In the genomic region with DNA sequence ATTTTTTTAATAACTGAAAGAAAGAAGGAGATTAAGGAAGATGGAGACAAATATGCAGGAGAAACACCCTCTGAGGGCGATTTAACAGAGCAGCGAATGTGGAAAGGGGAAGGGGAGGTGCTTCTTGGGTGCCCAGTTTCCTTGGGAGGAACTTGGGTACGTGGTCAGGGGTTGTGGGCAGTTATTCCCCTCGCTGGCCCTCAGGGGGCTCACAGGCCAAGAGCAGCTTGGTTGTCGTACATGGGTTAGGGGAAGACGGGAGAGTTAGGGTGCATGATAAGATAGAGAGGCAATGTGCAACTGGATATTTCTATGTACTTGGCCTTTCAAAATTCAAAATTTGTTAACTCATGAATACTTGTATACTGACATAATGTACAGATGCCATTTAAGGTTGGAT, we compare ENCODE assay signal across 12 cellular contexts.
"Had no signal": no experiment of that assay in that cellular context is flagged by ENCODE, and none has a peak within 500 bp of the region (broad histone marks: within the 10 kb centered on the region; RNA-seq: fewer than 3 reads in every experiment).

No MANE protein-coding gene starts in this region.

- H3K27me3 ChIP-seq: ascending aorta, dorsolateral prefrontal cortex, pancreas, transverse colon had no signal

- H3K4me3 ChIP-seq: ascending aorta, pancreas, transverse colon had no signal

- H3K9me3 Mint-ChIP-seq: activated CD4-positive, alpha-beta memory T cell treated with anti-CD3 and anti-CD28 coated beads, Interleukin-2, amount 10 ng/mL, durations not matched to agents 7 days and 5 days; nephron progenitor cell had no signal

- H3K27ac ChIP-seq: ascending aorta, dorsolateral prefrontal cortex, pancreas had no signal

- H3K36me3 ChIP-seq: ascending aorta, pancreas, transverse colon had no signal

- DNase-seq: activated CD4-positive, alpha-beta memory T cell treated with anti-CD3 and anti-CD28 coated beads, Interleukin-2, amount 10 ng/mL, durations not matched to agents 7 days and 5 days; activated gamma-delta T cell treated with Interleukin-2 at 50 U/mL for 16 hours; activated T-cell treated with anti-CD3 and anti-CD28 coated beads, Interleukin-2, amount 50 U/mL, for 48 hours; dorsolateral prefrontal cortex; glutamatergic neuron; nephron progenitor cell; pancreas; stimulated activated naive B cell treated with anti-CD40 and anti-IgM and Interleukin-4, amounts not matched to agents 10 μg/mL and 1 μg/mL and 100 μg/mL, for 72 hours; T-helper 2 cell; transverse colon had no signal

- ATAC-seq: esophagus mucosa; pancreas; stimulated activated naive B cell treated with anti-CD40 and anti-IgM and Interleukin-4, amounts not matched to agents 10 μg/mL and 1 μg/mL and 100 μg/mL, for 72 hours had no signal

- H3K4me3 Mint-ChIP-seq: activated CD4-positive, alpha-beta memory T cell treated with anti-CD3 and anti-CD28 coated beads, Interleukin-2, amount 10 ng/mL, durations not matched to agents 7 days and 5 days; nephron progenitor cell; stimulated activated naive B cell treated with anti-CD40 and anti-IgM and Interleukin-4, amounts not matched to agents 10 μg/mL and 1 μg/mL and 100 μg/mL, for 72 hours had no signal

- H3K9me3 ChIP-seq: ascending aorta, pancreas, transverse colon had no signal

- H3K27ac Mint-ChIP-seq: activated CD4-positive, alpha-beta memory T cell treated with anti-CD3 and anti-CD28 coated beads, Interleukin-2, amount 10 ng/mL, durations not matched to agents 7 days and 5 days; nephron progenitor cell; stimulated activated naive B cell treated with anti-CD40 and anti-IgM and Interleukin-4, amounts not matched to agents 10 μg/mL and 1 μg/mL and 100 μg/mL, for 72 hours had no signal
